Comparison of ENCODE assay signal across 32 cellular contexts in genomic region chr1:29747136-29747670, GRCh38.
"Had no signal": no experiment of that assay in that cellular context is flagged by ENCODE, and none has a peak within 500 bp of the region (broad histone marks: within the 10 kb centered on the region; RNA-seq: fewer than 3 reads in every experiment).

No MANE protein-coding gene starts in this region.

- H3K4me1 ChIP-seq: ascending aorta had no signal

- H3K27ac ChIP-seq: ascending aorta, cardiac muscle cell, VCaP had no signal

- DNase-seq: activated B cell treated with CpG ODN at 0.5 μM for 24 hours; activated CD4-positive, alpha-beta memory T cell treated with anti-CD3 and anti-CD28 coated beads for 36 hours; activated CD4-positive, alpha-beta T cell treated with anti-CD3 and anti-CD28 coated beads for 4 hours; activated CD4-positive, alpha-beta T cell treated with anti-CD3 and anti-CD28 coated beads, Interleukin-2, amount 50 U/mL, for 1 hour; activated CD4-positive, CD25-positive, alpha-beta regulatory T cell treated with anti-CD3 and anti-CD28 coated beads, Interleukin-2, amount 50 U/mL, for 72 hours; activated CD8-positive, alpha-beta memory T cell treated with anti-CD3 and anti-CD28 coated beads, Interleukin-2, amount 10 ng/mL, durations not matched to agents 7 days and 5 days; activated gamma-delta T cell; activated naive CD4-positive, alpha-beta T cell treated with Interleukin-2 at 50 U/mL for 16 hours; activated naive CD8-positive, alpha-beta T cell treated with anti-CD3 and anti-CD28 coated beads, Interleukin-2, amount 10 ng/mL, durations not matched to agents 7 days and 5 days; activated T-cell treated with anti-CD3 and anti-CD28 coated beads, Interleukin-2, amount 50 U/mL, for 1 hour; amygdala; Kasumi-1; KG1; MG63; NCI-H1048; NCI-H1105 treated with DMSO at 0.1 percent for 48 hours; NCI-H1436; NCI-H1694; NCI-H1930; NCI-H345; NCI-H524 treated with DMSO at 0.1 percent for 48 hours; NCI-H748 treated with DMSO at 0.1 percent for 48 hours; NK-92 treated with Interleukin-12 subunit alpha and Interleukin-12 subunit beta, amount 100 ng/mL, for 24 hours; PC-3; Right ventricle myocardium superior; SW 1271; T-helper 1 cell; T-helper 2 cell; T-helper 9 cell had no signal

- H3K9me3 ChIP-seq: ascending aorta, MG63 had no signal

- H3K27me3 ChIP-seq: ascending aorta, cardiac muscle cell, MG63 had no signal

- ATAC-seq: activated CD8-positive, alpha-beta memory T cell treated with anti-CD3 and anti-CD28 coated beads, Interleukin-2, amount 10 ng/mL, durations not matched to agents 7 days and 5 days; PC-3 had no signal

- H3K36me3 ChIP-seq: ascending aorta, cardiac muscle cell, MG63 had no signal

- H3K4me3 ChIP-seq: ascending aorta, cardiac muscle cell, MG63 had no signal
